Comparison of ENCODE assay signal across 8 cellular contexts in the genomic region with DNA sequence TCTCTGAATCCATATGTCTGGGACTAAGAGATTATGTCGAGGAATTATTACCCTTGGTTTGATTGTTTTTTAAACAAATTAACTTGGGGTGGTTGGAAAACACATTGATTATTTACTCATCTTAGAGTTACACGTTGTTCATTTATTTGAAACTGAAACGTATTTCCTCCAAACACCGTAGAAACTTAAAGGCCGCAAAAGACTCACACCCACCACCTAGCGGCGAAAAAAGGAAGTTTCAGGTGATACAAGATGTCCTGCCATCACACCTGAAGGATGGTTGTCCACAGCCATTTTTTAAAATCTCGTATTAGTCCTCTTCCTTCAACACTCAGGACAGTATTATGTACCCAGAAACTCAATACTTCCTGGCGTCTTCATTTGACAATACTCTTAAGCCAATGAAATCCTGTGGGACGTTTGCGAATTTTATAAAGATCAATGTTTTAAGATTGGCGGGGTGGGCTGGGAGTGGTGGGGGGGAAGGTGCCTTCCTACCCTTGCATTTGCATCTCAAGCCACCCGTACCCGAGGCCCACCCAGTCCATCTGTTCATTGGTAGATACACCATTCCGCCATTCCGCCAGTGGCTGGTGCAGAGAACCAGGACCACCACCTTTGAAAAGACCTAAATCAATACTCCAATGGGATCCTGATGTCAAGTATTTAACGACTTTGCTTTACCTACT. TPM values are rescaled to one million over a fixed set of nuclear protein-coding genes. Genes with fewer than 3 reads are reported as not detected.
DNase-seq lines count a peak whose midpoint lies in the region; ATAC-seq and TF ChIP-seq lines count a peak whose summit lies in the region.

No MANE protein-coding gene starts in this region.

- H3K18ac ChIP-seq in IMR-90 (ENCODE audit: low read depth, low read length) = no peak overlapping the region

- H3K27me3 ChIP-seq in IMR-90 (ENCODE audit: control insufficient read depth, insufficient read depth, low read length) (peaks cover 5% of the 10 kb centered on the region; the same call in 1 of the 2 replicates), gastrocnemius medialis (no peaks in the 10 kb centered on the region)

- peak; percentile 58 for DNase-seq in Daoy (ENCODE audit: low read depth)
- DNase-seq in IMR-90 = peak; percentile 65
- peak; percentile 1 for DNase-seq in SHP77 treated with DMSO at 0.1 percent for 48 hours (lab: John Stamatoyannopoulos, UW)
- peak; percentile 92 for DNase-seq in activated naive CD4-positive, alpha-beta T cell treated with anti-CD3 and anti-CD28 coated beads for 36 hours
- peak; percentile 34 for DNase-seq in hepatic stellate cell (ENCODE audit: low spot score)
- peak in 1 of 2 donors; percentile 60 for DNase-seq in gastrocnemius medialis
- DNase-seq in NCI-H1105 treated with DMSO at 0.1 percent for 48 hours (lab: John Stamatoyannopoulos, UW) = no peak

- H3K27ac ChIP-seq in IMR-90 (ENCODE audit: insufficient read depth, low read length) = no peak overlapping the region
- peak overlapping the region; percentile 12 to 99 (median 94) for H3K27ac ChIP-seq in gastrocnemius medialis

- H3K4me2 ChIP-seq in IMR-90 (ENCODE audit: low read depth, low read length) = no peak overlapping the region

- H3K27ac Mint-ChIP-seq in activated naive CD4-positive, alpha-beta T cell treated with anti-CD3 and anti-CD28 coated beads for 36 hours = peak overlapping the region; percentile 44

- H2AK9ac ChIP-seq in IMR-90 (replicated peaks; ENCODE audit: low read depth, low read length, poor library complexity) = no peak overlapping the region

- H3K79me1 ChIP-seq in IMR-90 (ENCODE audit: low read depth in 1 of 2, low read length in 2 of 2) = peaks cover 0 to 5% of the 10 kb centered on the region in 2 experiments; a peak in 3 of 4 replicates

- H3K9me1 ChIP-seq in IMR-90 (ENCODE audit: insufficient read depth, low read length) = peaks cover under 1% of the 10 kb centered on the region

- H3K36me3 ChIP-seq in IMR-90 (ENCODE audit: control insufficient read depth, insufficient read depth, low read length) (no peaks in the 10 kb centered on the region), gastrocnemius medialis (no peaks in the 10 kb centered on the region)

- no peak overlapping the region for H4K8ac ChIP-seq in IMR-90 (ENCODE audit: low read depth in 2 of 2, low read length in 2 of 2)

- peaks cover 19% of the 10 kb centered on the region for H4K20me1 ChIP-seq in IMR-90 (ENCODE audit: insufficient read depth, low read length)

- no peak overlapping the region for H3K4ac ChIP-seq in IMR-90 (ENCODE audit: low read depth, low read length)

- no peak overlapping the region for H3K14ac ChIP-seq in IMR-90 (replicated peaks; ENCODE audit: low read depth, low read length)

- no peaks in the 10 kb centered on the region for H3K27me3 Mint-ChIP-seq in activated naive CD4-positive, alpha-beta T cell treated with anti-CD3 and anti-CD28 coated beads for 36 hours (ENCODE audit: low read depth)

- H3K4me3 ChIP-seq in IMR-90 (ENCODE audit: insufficient read depth, low read depth, low read length) (no peak overlapping the region), gastrocnemius medialis (no peak overlapping the region)

- no peak overlapping the region for H4K91ac ChIP-seq in IMR-90 (ENCODE audit: insufficient read depth, low read depth, low read length)

- no peak for TF ChIP-seq POLR2A in IMR-90 (IDR thresholded peaks at IDR 0.05; ENCODE audit: low read depth, low read length)
- TF ChIP-seq POLR2A in gastrocnemius medialis (IDR thresholded peaks at IDR 0.05) = no peak

- no peak overlapping the region for H2BK20ac ChIP-seq in IMR-90 (ENCODE audit: low read depth, low read length)

- no peak overlapping the region for H3K23ac ChIP-seq in IMR-90 (ENCODE audit: low read depth, low read length)

- ATAC-seq in IMR-90 (ENCODE audit: low read depth) (no peak), gastrocnemius medialis (no peak), HG03097 (IDR thresholded peaks at IDR 0.05; ENCODE audit: low FRiP score, unreplicated experiment) (no peak)

- BruUV-seq in IMR-90 (replicated peaks; lab: Mats Ljungman, UMichigan) = no TSS peak

- peak; percentile 71 for TF ChIP-seq RAD21 in IMR-90 (IDR thresholded peaks at IDR 0.05; ENCODE audit: low read length)

- no peak overlapping the region; the same call in 1 of the 2 replicates for H2AK5ac ChIP-seq in IMR-90 (ENCODE audit: low read depth, low read length)

- H3K4me3 Mint-ChIP-seq in activated naive CD4-positive, alpha-beta T cell treated with anti-CD3 and anti-CD28 coated beads for 36 hours = peak overlapping the region; percentile 87

- no peak overlapping the region for H2BK15ac ChIP-seq in IMR-90 (ENCODE audit: low read depth, low read length)

- intact Hi-C loops in IMR-90 (cut with micrococcal nuclease) = loop anchor here (1.0 to 5.0 kb wide), 6 partner anchors 65 to 453 kb away; a partner anchor contains a TSS
- intact Hi-C loops in activated naive CD4-positive, alpha-beta T cell treated with anti-CD3 and anti-CD28 coated beads for 36 hours (cut with micrococcal nuclease) = loop anchor here (1.0 to 10.0 kb wide), 16 partner anchors 42 to 584 kb away; a partner anchor contains a TSS
- intact Hi-C loops in gastrocnemius medialis (cut with DNase I; ENCODE audit: low total_unique reads) = loop anchor here (2.0 to 10.0 kb wide), 5 partner anchors 66 to 504 kb away; a partner anchor contains a TSS

- H3K56ac ChIP-seq in IMR-90 (ENCODE audit: extremely low read depth, insufficient read depth, low read length) = no peak overlapping the region

- dilution Hi-C loops in IMR-90 (cut with HindIII; ENCODE audit: low sequenced_read_pairs, unreplicated experiment) = no loop called here

- TF ChIP-seq CTCF in IMR-90 (conservative IDR thresholded peaks at IDR 0.05; ENCODE audit: low read depth, low read length) = peak; percentile 74
- TF ChIP-seq CTCF in gastrocnemius medialis (IDR thresholded peaks at IDR 0.05 in 4 of 5, conservative IDR thresholded peaks at IDR 0.05 in 1 of 5) = peak; percentile 70 to 85 (median 75)

- H2BK120ac ChIP-seq in IMR-90 (ENCODE audit: low read depth, low read length) = no peak overlapping the region

- no peak overlapping the region for H2BK5ac ChIP-seq in IMR-90 (ENCODE audit: low read depth, low read length, poor library complexity, severe bottlenecking)

- peaks cover 2% of the 10 kb centered on the region for H3K36me3 Mint-ChIP-seq in activated naive CD4-positive, alpha-beta T cell treated with anti-CD3 and anti-CD28 coated beads for 36 hours (ENCODE audit: low read depth)

- in situ Hi-C loops in IMR-90 (cut with MboI; ENCODE audit: low sequenced_read_pairs) (no loop called here), gastrocnemius medialis (cut with MboI; ENCODE audit: low sequenced_read_pairs in 4 of 4) (loop anchor here in 2 of 4 donors (10.0 kb wide), 2 partner anchors 194 to 436 kb away; no protein-coding TSS in a partner anchor)

- H2AFZ ChIP-seq in IMR-90 (replicated peaks; ENCODE audit: low read length, poor library complexity) = no peak overlapping the region

- H3K4me1 Mint-ChIP-seq in activated naive CD4-positive, alpha-beta T cell treated with anti-CD3 and anti-CD28 coated beads for 36 hours (ENCODE audit: low read depth) = peaks cover 31% of the 10 kb centered on the region

- H3K4me1 ChIP-seq in IMR-90 (ENCODE audit: control insufficient read depth, insufficient read depth, low read length) (peaks cover under 1% of the 10 kb centered on the region; the same call in 1 of the 2 replicates), gastrocnemius medialis (peaks cover 25 to 33% of the 10 kb centered on the region in 2 donors)

- 0% methylated on average over 1 of the region's 17 CpGs; no CpG with 5 or more reads in 1 of the 2 experiments for WGBS in IMR-90 (ENCODE audit: extremely low coverage in 2 of 2, insufficient read length in 1 of 2), 2 experiments

- H4K5ac ChIP-seq in IMR-90 (ENCODE audit: low read depth, low read length) = no peak overlapping the region

- POLR2A ChIA-PET in IMR-90 (lab: Charles Lee; ENCODE audit: unreplicated experiment) = no interaction called here

- CTCF ChIA-PET in IMR-90 (lab: Yijun Ruan, JAX) = no interaction called here
- CTCF ChIA-PET in activated naive CD4-positive, alpha-beta T cell treated with anti-CD3 and anti-CD28 coated beads for 36 hours (lab: Charles Lee) = interaction anchor here (0.8 to 1.6 kb wide), 5 partner anchors 10 to 190 kb away, joined by 3 to 14 read pairs (median 3); no protein-coding TSS in a partner anchor

- no peaks in the 10 kb centered on the region for H3K9me3 ChIP-seq in IMR-90 (ENCODE audit: control insufficient read depth, insufficient read depth, low read length)
- H3K9me3 ChIP-seq in gastrocnemius medialis = no peaks in the 10 kb centered on the region

- H3K9ac ChIP-seq in IMR-90 (ENCODE audit: low read depth, low read length) = no peak overlapping the region

- H3K9me3 Mint-ChIP-seq in activated naive CD4-positive, alpha-beta T cell treated with anti-CD3 and anti-CD28 coated beads for 36 hours = no peaks in the 10 kb centered on the region

TF ChIP-seq in IMR-90, 13 proteins besides CTCF, POLR2A, EP300 and RAD21:
- TF ChIP-seq, protein P1, sequence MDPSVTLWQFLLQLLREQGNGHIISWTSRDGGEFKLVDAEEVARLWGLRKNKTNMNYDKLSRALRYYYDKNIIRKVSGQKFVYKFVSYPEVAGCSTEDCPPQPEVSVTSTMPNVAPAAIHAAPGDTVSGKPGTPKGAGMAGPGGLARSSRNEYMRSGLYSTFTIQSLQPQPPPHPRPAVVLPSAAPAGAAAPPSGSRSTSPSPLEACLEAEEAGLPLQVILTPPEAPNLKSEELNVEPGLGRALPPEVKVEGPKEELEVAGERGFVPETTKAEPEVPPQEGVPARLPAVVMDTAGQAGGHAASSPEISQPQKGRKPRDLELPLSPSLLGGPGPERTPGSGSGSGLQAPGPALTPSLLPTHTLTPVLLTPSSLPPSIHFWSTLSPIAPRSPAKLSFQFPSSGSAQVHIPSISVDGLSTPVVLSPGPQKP (IDR thresholded peaks at IDR 0.05; ENCODE audit: borderline replicate concordance, low read depth, low read length) = no peak
- TF ChIP-seq, protein P2, sequence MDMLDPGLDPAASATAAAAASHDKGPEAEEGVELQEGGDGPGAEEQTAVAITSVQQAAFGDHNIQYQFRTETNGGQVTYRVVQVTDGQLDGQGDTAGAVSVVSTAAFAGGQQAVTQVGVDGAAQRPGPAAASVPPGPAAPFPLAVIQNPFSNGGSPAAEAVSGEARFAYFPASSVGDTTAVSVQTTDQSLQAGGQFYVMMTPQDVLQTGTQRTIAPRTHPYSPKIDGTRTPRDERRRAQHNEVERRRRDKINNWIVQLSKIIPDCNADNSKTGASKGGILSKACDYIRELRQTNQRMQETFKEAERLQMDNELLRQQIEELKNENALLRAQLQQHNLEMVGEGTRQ (IDR thresholded peaks at IDR 0.05; ENCODE audit: low read depth, low read length) = no peak
- peak; percentile 81 for TF ChIP-seq SMC3 (IDR thresholded peaks at IDR 0.05; ENCODE audit: low read depth, low read length)
TF ChIP-seq in IMR-90: peak in this region for 1.

RNA-seq across cellular contexts. Expression of a gene that starts 1.4 kb away (rescaled TPM):
- 10.6 and 12.3 TPM in 2 replicates for total RNA-seq in Daoy (2014; rRNA removed; shearing (Covaris generic))
- total RNA-seq in IMR-90 (2012; rRNA removed) = 25.8 and 36.9 TPM in 2 replicates
- 3.4 and 3.7 TPM in 2 replicates for polyA plus RNA-seq in IMR-90 (2012; rRNA removed)
- polyA plus RNA-seq in IMR-90 (2012; cell fraction: cytosol; rRNA removed) = 0.82 and 1.1 TPM in 2 replicates
- polyA plus RNA-seq in IMR-90 (2012; cell fraction: nucleus; rRNA removed; ENCODE audit: low replicate concordance) = 2.3 and 6.1 TPM in 2 replicates
- 10 to 100 TPM; 18.1 to 22.9 TPM for total RNA-seq in activated naive CD4-positive, alpha-beta T cell treated with anti-CD3 and anti-CD28 coated beads for 36 hours
- total RNA-seq in gastrocnemius medialis = 10 to 100 TPM in 3 of 4 donors, 1 to 10 TPM in 1; 9.2 to 20.0 (median 14.6) TPM
